1 cellular context compared by ENCODE assay signal in the genomic region with DNA sequence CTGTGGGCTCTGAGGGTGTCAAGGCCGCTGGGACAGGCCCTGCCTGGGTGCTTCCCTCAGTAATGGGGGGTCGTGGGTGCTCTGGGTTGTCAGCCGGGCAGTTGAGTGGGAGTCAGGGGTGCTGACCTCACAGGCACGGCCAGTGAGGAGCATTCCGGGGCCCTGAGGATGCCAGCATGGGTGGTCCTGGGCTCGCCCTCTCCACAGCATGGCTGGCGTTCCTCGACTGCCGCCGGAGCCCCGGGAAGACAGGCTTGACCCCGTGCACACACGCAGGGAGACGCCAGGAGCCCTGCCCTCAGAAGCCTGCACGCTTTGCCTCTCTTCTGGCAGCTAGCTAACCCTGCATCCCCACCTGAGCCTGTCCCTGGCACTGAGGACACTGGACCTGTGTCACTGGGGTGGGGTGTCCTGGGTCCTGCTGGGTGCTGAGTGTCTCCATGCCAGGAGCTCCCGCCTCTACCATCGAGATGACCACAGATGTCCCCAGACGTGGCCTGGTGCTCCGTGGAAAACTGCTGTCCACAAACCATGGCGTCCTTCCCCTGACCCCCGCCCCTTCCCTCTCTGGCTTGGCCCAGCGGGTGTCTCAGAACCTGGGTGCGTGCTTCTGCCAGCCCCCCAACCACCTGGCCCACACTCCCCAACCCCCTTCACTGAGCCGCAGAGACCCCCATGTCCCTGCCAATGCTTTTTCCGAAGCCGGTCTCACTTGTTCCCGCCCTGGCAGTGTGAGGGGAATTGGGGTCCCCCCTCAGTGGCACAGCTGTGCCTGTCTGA.
TF ChIP-seq lines count a peak whose summit lies in the region.

No MANE protein-coding gene starts in this region.

TF ChIP-seq in H1, 55 proteins besides CTCF, POLR2A, EP300 and RAD21:
- TF ChIP-seq BCL11A (IDR thresholded peaks at IDR 0.05; ENCODE audit: low read depth in 2 of 2, low read length in 2 of 2) (no peak), POLR2AphosphoS5 (IDR thresholded peaks at IDR 0.05; ENCODE audit: low read depth, low read length) (0 out of 2 replicates have a peak, but pooled peaks have one; percentile 28), KDM1A (IDR thresholded peaks at IDR 0.05; ENCODE audit: borderline replicate concordance, low read length) (no peak), GTF2F1 (IDR thresholded peaks at IDR 0.05; ENCODE audit: borderline replicate concordance, low read depth, low read length) (no peak)
- TF ChIP-seq, protein P1, sequence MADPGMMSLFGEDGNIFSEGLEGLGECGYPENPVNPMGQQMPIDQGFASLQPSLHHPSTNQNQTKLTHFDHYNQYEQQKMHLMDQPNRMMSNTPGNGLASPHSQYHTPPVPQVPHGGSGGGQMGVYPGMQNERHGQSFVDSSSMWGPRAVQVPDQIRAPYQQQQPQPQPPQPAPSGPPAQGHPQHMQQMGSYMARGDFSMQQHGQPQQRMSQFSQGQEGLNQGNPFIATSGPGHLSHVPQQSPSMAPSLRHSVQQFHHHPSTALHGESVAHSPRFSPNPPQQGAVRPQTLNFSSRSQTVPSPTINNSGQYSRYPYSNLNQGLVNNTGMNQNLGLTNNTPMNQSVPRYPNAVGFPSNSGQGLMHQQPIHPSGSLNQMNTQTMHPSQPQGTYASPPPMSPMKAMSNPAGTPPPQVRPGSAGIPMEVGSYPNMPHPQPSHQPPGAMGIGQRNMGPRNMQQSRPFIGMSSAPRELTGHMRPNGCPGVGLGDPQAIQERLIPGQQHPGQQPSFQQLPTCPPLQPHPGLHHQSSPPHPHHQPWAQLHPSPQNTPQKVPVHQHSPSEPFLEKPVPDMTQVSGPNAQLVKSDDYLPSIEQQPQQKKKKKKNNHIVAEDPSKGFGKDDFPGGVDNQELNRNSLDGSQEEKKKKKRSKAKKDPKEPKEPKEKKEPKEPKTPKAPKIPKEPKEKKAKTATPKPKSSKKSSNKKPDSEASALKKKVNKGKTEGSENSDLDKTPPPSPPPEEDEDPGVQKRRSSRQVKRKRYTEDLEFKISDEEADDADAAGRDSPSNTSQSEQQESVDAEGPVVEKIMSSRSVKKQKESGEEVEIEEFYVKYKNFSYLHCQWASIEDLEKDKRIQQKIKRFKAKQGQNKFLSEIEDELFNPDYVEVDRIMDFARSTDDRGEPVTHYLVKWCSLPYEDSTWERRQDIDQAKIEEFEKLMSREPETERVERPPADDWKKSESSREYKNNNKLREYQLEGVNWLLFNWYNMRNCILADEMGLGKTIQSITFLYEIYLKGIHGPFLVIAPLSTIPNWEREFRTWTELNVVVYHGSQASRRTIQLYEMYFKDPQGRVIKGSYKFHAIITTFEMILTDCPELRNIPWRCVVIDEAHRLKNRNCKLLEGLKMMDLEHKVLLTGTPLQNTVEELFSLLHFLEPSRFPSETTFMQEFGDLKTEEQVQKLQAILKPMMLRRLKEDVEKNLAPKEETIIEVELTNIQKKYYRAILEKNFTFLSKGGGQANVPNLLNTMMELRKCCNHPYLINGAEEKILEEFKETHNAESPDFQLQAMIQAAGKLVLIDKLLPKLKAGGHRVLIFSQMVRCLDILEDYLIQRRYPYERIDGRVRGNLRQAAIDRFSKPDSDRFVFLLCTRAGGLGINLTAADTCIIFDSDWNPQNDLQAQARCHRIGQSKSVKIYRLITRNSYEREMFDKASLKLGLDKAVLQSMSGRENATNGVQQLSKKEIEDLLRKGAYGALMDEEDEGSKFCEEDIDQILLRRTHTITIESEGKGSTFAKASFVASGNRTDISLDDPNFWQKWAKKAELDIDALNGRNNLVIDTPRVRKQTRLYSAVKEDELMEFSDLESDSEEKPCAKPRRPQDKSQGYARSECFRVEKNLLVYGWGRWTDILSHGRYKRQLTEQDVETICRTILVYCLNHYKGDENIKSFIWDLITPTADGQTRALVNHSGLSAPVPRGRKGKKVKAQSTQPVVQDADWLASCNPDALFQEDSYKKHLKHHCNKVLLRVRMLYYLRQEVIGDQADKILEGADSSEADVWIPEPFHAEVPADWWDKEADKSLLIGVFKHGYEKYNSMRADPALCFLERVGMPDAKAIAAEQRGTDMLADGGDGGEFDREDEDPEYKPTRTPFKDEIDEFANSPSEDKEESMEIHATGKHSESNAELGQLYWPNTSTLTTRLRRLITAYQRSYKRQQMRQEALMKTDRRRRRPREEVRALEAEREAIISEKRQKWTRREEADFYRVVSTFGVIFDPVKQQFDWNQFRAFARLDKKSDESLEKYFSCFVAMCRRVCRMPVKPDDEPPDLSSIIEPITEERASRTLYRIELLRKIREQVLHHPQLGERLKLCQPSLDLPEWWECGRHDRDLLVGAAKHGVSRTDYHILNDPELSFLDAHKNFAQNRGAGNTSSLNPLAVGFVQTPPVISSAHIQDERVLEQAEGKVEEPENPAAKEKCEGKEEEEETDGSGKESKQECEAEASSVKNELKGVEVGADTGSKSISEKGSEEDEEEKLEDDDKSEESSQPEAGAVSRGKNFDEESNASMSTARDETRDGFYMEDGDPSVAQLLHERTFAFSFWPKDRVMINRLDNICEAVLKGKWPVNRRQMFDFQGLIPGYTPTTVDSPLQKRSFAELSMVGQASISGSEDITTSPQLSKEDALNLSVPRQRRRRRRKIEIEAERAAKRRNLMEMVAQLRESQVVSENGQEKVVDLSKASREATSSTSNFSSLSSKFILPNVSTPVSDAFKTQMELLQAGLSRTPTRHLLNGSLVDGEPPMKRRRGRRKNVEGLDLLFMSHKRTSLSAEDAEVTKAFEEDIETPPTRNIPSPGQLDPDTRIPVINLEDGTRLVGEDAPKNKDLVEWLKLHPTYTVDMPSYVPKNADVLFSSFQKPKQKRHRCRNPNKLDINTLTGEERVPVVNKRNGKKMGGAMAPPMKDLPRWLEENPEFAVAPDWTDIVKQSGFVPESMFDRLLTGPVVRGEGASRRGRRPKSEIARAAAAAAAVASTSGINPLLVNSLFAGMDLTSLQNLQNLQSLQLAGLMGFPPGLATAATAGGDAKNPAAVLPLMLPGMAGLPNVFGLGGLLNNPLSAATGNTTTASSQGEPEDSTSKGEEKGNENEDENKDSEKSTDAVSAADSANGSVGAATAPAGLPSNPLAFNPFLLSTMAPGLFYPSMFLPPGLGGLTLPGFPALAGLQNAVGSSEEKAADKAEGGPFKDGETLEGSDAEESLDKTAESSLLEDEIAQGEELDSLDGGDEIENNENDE (IDR thresholded peaks at IDR 0.05; ENCODE audit: insufficient replicate concordance, low read length), result no peak
